ENCODE assay signal across 1 cellular context in genomic region chr1:16397095-16397494, GRCh38.
TF ChIP-seq lines count a peak whose summit lies in the region.

No MANE protein-coding gene starts in this region.

TF ChIP-seq in IMR-90, 13 proteins besides CTCF, POLR2A, EP300 and RAD21:
- no peak for TF ChIP-seq ELK1 (IDR thresholded peaks at IDR 0.05; ENCODE audit: borderline replicate concordance, low read depth, low read length)
- TF ChIP-seq MXI1 (IDR thresholded peaks at IDR 0.05; ENCODE audit: borderline replicate concordance, low read depth, low read length): no peak
- TF ChIP-seq SMC3 (IDR thresholded peaks at IDR 0.05; ENCODE audit: low read depth, low read length): no peak
- no peak for TF ChIP-seq USF2 (IDR thresholded peaks at IDR 0.05; ENCODE audit: low read depth, low read length)
- no peak for TF ChIP-seq RFX5 (IDR thresholded peaks at IDR 0.05; ENCODE audit: low read depth, low read length)
- TF ChIP-seq CHD1 (IDR thresholded peaks at IDR 0.05; ENCODE audit: low read depth, low read length): no peak
- TF ChIP-seq MAFK (IDR thresholded peaks at IDR 0.05; ENCODE audit: low read depth, low read length): no peak
- TF ChIP-seq FOS (IDR thresholded peaks at IDR 0.05; ENCODE audit: low read depth, low read length): no peak
- TF ChIP-seq CEBPB (IDR thresholded peaks at IDR 0.05; ENCODE audit: low read depth, low read length): no peak
- TF ChIP-seq MAZ (IDR thresholded peaks at IDR 0.05; ENCODE audit: borderline replicate concordance, low read depth, low read length): no peak
- no peak for TF ChIP-seq RCOR1 (IDR thresholded peaks at IDR 0.05; ENCODE audit: insufficient replicate concordance, low read length)
- TF ChIP-seq BHLHE40 (IDR thresholded peaks at IDR 0.05; ENCODE audit: low read depth, low read length): no peak
- no peak for TF ChIP-seq NFE2L2 (IDR thresholded peaks at IDR 0.05; ENCODE audit: low read depth, low read length)
